Comparison of ENCODE assay signal across 12 cellular contexts in genomic region chr7:101166909-101167644, GRCh38. TPM values are rescaled to one million over a fixed set of nuclear protein-coding genes. Genes with fewer than 3 reads are reported as not detected.
DNase-seq lines count a peak whose midpoint lies in the region; ATAC-seq and TF ChIP-seq lines count a peak whose summit lies in the region.
"Had no signal": no experiment of that assay in that cellular context is flagged by ENCODE, and none has a peak within 500 bp of the region (broad histone marks: within the 10 kb centered on the region; RNA-seq: fewer than 3 reads in every experiment).

No MANE protein-coding gene starts in this region.

- peaks cover 66% of the 10 kb centered on the region for H3K4me1 Mint-ChIP-seq in activated naive CD8-positive, alpha-beta T cell (ENCODE audit: low read depth)
- peaks cover 59% of the 10 kb centered on the region for H3K4me1 Mint-ChIP-seq in activated naive CD8-positive, alpha-beta T cell treated with anti-CD3 and anti-CD28 coated beads for 36 hours
- H3K4me1 Mint-ChIP-seq in type B pancreatic cell (ENCODE audit: unreplicated experiment): peaks cover 35% of the 10 kb centered on the region

- no peaks in the 10 kb centered on the region for H3K36me3 Mint-ChIP-seq in activated naive CD8-positive, alpha-beta T cell
- H3K36me3 Mint-ChIP-seq in activated naive CD8-positive, alpha-beta T cell treated with anti-CD3 and anti-CD28 coated beads for 36 hours: peaks cover 2% of the 10 kb centered on the region
- no peaks in the 10 kb centered on the region for H3K36me3 Mint-ChIP-seq in type B pancreatic cell

- no peak overlapping the region for H3K27ac Mint-ChIP-seq in activated naive CD8-positive, alpha-beta T cell
- H3K27ac Mint-ChIP-seq in activated naive CD8-positive, alpha-beta T cell treated with anti-CD3 and anti-CD28 coated beads for 36 hours: no peak overlapping the region
- H3K27ac Mint-ChIP-seq in type B pancreatic cell: no peak overlapping the region

- peak overlapping the region; percentile 20 for H3K4me3 Mint-ChIP-seq in activated naive CD8-positive, alpha-beta T cell
- H3K4me3 Mint-ChIP-seq in activated naive CD8-positive, alpha-beta T cell treated with anti-CD3 and anti-CD28 coated beads for 36 hours: no peak overlapping the region
- H3K4me3 Mint-ChIP-seq in type B pancreatic cell: peak overlapping the region; percentile 44

- no peak for DNase-seq in activated naive CD8-positive, alpha-beta T cell treated with anti-CD3 and anti-CD28 coated beads for 36 hours
- DNase-seq in NCI-H69 (lab: John Stamatoyannopoulos, UW): peak; percentile 85
- no peak for DNase-seq in epithelial cell of proximal tubule (ENCODE audit: low read depth)
- DNase-seq in type B pancreatic cell (ENCODE audit: extremely low spot score, unreplicated experiment): no peak
- no peak for DNase-seq in stimulated activated CD4-positive, alpha-beta T cell treated with anti-CD3 and anti-CD28 coated beads, Interleukin-1b, Interleukin-23, amount 100 ng/mL, for 48 hours

- TF ChIP-seq CTCF in epithelial cell of proximal tubule (conservative IDR thresholded peaks at IDR 0.05; ENCODE audit: low read depth, low read length) (no peak), type B pancreatic cell (conservative IDR thresholded peaks at IDR 0.05) (no peak)

- H3K27me3 Mint-ChIP-seq in activated naive CD8-positive, alpha-beta T cell: peaks cover 37% of the 10 kb centered on the region
- peaks cover 88% of the 10 kb centered on the region for H3K27me3 Mint-ChIP-seq in activated naive CD8-positive, alpha-beta T cell treated with anti-CD3 and anti-CD28 coated beads for 36 hours
- peaks cover 77% of the 10 kb centered on the region for H3K27me3 Mint-ChIP-seq in type B pancreatic cell

- ATAC-seq in GM21723 (IDR thresholded peaks at IDR 0.05; ENCODE audit: unreplicated experiment): no peak
- no peak for ATAC-seq in HG03520 (IDR thresholded peaks at IDR 0.05; ENCODE audit: unreplicated experiment)

- no peaks in the 10 kb centered on the region for H3K9me3 Mint-ChIP-seq in activated naive CD8-positive, alpha-beta T cell (ENCODE audit: low read depth)
- H3K9me3 Mint-ChIP-seq in activated naive CD8-positive, alpha-beta T cell treated with anti-CD3 and anti-CD28 coated beads for 36 hours: no peaks in the 10 kb centered on the region
- no peaks in the 10 kb centered on the region for H3K9me3 Mint-ChIP-seq in type B pancreatic cell

- H3K4me3 ChIP-seq in epithelial cell of proximal tubule (ENCODE audit: low read depth, low read length): peak overlapping the region; percentile 38
- H3K4me3 ChIP-seq: cardiac muscle cell, SJSA1, skin epidermis had no signal

RNA-seq across cellular contexts. Expression of gene VGF, which starts 1.7 kb away (rescaled TPM):
- total RNA-seq in activated naive CD8-positive, alpha-beta T cell treated with anti-CD3 and anti-CD28 coated beads for 36 hours: not detected
- total RNA-seq in epithelial cell of proximal tubule (1.4 and 20.9 TPM in 2 replicates), type B pancreatic cell (ENCODE audit: low replicate concordance) (4.2 and 4.4 TPM in 2 replicates)
- total RNA-seq: SJSA1 had no signal

RNA-seq across cellular contexts. Expression of gene AP1S1, which starts 12.8 kb away (rescaled TPM):
- total RNA-seq in activated naive CD8-positive, alpha-beta T cell treated with anti-CD3 and anti-CD28 coated beads for 36 hours: 10 to 100 TPM; 30.1 to 38.4 TPM
- 178 and 190 TPM in 2 replicates for total RNA-seq in epithelial cell of proximal tubule
- 59.8 and 98.8 TPM in 2 replicates for total RNA-seq in type B pancreatic cell (ENCODE audit: low replicate concordance)

RNA-seq across cellular contexts. Expression of gene NAT16, which starts 13.0 kb away (rescaled TPM):
- total RNA-seq in activated naive CD8-positive, alpha-beta T cell treated with anti-CD3 and anti-CD28 coated beads for 36 hours: not detected
- total RNA-seq in epithelial cell of proximal tubule (0.12 TPM in 1 of 2 replicates, not detected in the other), type B pancreatic cell (ENCODE audit: low replicate concordance) (not detected in 2 replicates)
- total RNA-seq: mesenteric fat pad, SJSA1 had no signal

RNA-seq across cellular contexts. Expression of gene MOGAT3, which starts 33.8 kb away (rescaled TPM):
- total RNA-seq in activated naive CD8-positive, alpha-beta T cell treated with anti-CD3 and anti-CD28 coated beads for 36 hours: not detected
- total RNA-seq in epithelial cell of proximal tubule: not detected in 2 replicates
- total RNA-seq in type B pancreatic cell (ENCODE audit: low replicate concordance): 0.94 and 1.1 TPM in 2 replicates
- total RNA-seq: cardiac muscle cell, mesenteric fat pad, SJSA1 had no signal

RNA-seq across cellular contexts. Expression of gene SERPINE1, which starts 40.2 kb away (rescaled TPM):
- total RNA-seq in activated naive CD8-positive, alpha-beta T cell treated with anti-CD3 and anti-CD28 coated beads for 36 hours: under 1 TPM; 0.06 to 0.27 TPM
- total RNA-seq in epithelial cell of proximal tubule: 160 and 249 TPM in 2 replicates
- 0.14 and 1.5 TPM in 2 replicates for total RNA-seq in type B pancreatic cell (ENCODE audit: low replicate concordance)
